In genomic region chr16:50718061-50718760, GRCh38 we compare ENCODE assay signal across 19 cellular contexts. TPM values are rescaled to one million over a fixed set of nuclear protein-coding genes. Genes with fewer than 3 reads are reported as not detected.
DNase-seq lines count a peak whose midpoint lies in the region; ATAC-seq, FAIRE-seq and TF ChIP-seq lines count a peak whose summit lies in the region.
"Had no signal": no experiment of that assay in that cellular context is flagged by ENCODE, and none has a peak within 500 bp of the region (broad histone marks: within the 10 kb centered on the region; RNA-seq: fewer than 3 reads in every experiment).

No MANE protein-coding gene starts in this region.

- TSS peak; percentile 55 for BruUV-seq in GM12878 (replicated peaks; lab: Mats Ljungman, UMichigan)

- no peaks in the 10 kb centered on the region for H3K27me3 Mint-ChIP-seq in CD4-positive, CD25-positive, alpha-beta regulatory T cell
- no peaks in the 10 kb centered on the region for H3K27me3 Mint-ChIP-seq in natural killer cell (ENCODE audit: low read depth in 2 of 2)
- no peaks in the 10 kb centered on the region for H3K27me3 Mint-ChIP-seq in stimulated activated naive CD8-positive, alpha-beta T cell treated with anti-CD3 and anti-CD28 coated beads, Interleukin-15, amount 100 ng/mL, for 72 hours
- H3K27me3 Mint-ChIP-seq: CD4-positive, alpha-beta T cell had no signal

- TF ChIP-seq POLR2A in GM12878 (IDR thresholded peaks at IDR 0.05; ENCODE audit: low read depth, low read length) = no peak

- RAD21 ChIA-PET in GM12878 (lab: Charles Lee; ENCODE audit: unreplicated experiment) = no interaction called here

- H4K20me1 ChIP-seq in GM12878 (ENCODE audit: control insufficient read depth, insufficient read depth) = no peaks in the 10 kb centered on the region

- H3K27ac ChIP-seq in CD4-positive, CD25-positive, alpha-beta regulatory T cell (ENCODE audit: insufficient read depth, low read length, poor library complexity, severe bottlenecking) = no peak overlapping the region
- H3K27ac ChIP-seq in GM12878 (ENCODE audit: control insufficient read depth, insufficient read depth) = no peak overlapping the region
- H3K27ac ChIP-seq: heart right ventricle, thoracic aorta had no signal

- peaks cover 0 to 2% (median 0%) of the 10 kb centered on the region in 7 donors for H3K9me3 Mint-ChIP-seq in CD4-positive, CD25-positive, alpha-beta regulatory T cell
- H3K9me3 Mint-ChIP-seq in natural killer cell = no peaks in the 10 kb centered on the region
- H3K9me3 Mint-ChIP-seq in stimulated activated naive CD8-positive, alpha-beta T cell treated with anti-CD3 and anti-CD28 coated beads, Interleukin-15, amount 100 ng/mL, for 72 hours = peaks cover 0 to 2% of the 10 kb centered on the region in 2 donors

- no peak for TF ChIP-seq CTCF in GM12878 (IDR thresholded peaks at IDR 0.05 in 2 of 3, conservative IDR thresholded peaks at IDR 0.05 in 1 of 3; ENCODE audit: control insufficient read depth in 2 of 3, extremely low read depth in 1 of 3, insufficient read depth in 1 of 3, low read depth in 3 of 3, low read length in 3 of 3)
- no peak for TF ChIP-seq CTCF in natural killer cell (IDR thresholded peaks at IDR 0.05)

- no peak overlapping the region for H3K4me2 ChIP-seq in GM12878 (ENCODE audit: control insufficient read depth, insufficient read depth)

- H3K36me3 ChIP-seq in CD4-positive, CD25-positive, alpha-beta regulatory T cell (ENCODE audit: control insufficient read depth, insufficient read depth, low read length) = peaks cover 4% of the 10 kb centered on the region
- H3K36me3 ChIP-seq in GM12878 (ENCODE audit: control insufficient read depth in 2 of 2, insufficient read depth in 2 of 2, low read length in 1 of 2) = peaks cover 1 to 2% of the 10 kb centered on the region in 2 experiments; a peak in 3 of 4 replicates
- H3K36me3 ChIP-seq: prostate gland, thoracic aorta had no signal

- DNase-seq in CD4-positive, CD25-positive, alpha-beta regulatory T cell = no peak
- DNase-seq in HT1080 (ENCODE audit: low read depth) = peak; percentile 81
- DNase-seq in GM12878 (ENCODE audit: low read depth, low spot score) = no peak
- no peak for DNase-seq in natural killer cell
- no peak for DNase-seq in iPS-NIHi7 (ENCODE audit: extremely low spot score)
- DNase-seq in stimulated activated naive CD8-positive, alpha-beta T cell treated with anti-CD3 and anti-CD28 coated beads, Interleukin-15, amount 100 ng/mL, for 72 hours = no peak
- no peak for DNase-seq in kidney tubule cell (ENCODE audit: low spot score)
- DNase-seq in NCI-H1417 (lab: John Stamatoyannopoulos, UW) = no peak
- DNase-seq: CD4-positive, alpha-beta T cell; GF-D8; heart right ventricle; NCI-H1092; stimulated activated CD4-positive, alpha-beta T cell treated with anti-CD3 and anti-CD28 coated beads, Interleukin-15, amount 100 ng/mL, for 24 hours had no signal

- no peak overlapping the region for H3K4me3 ChIP-seq in CD4-positive, CD25-positive, alpha-beta regulatory T cell (ENCODE audit: low read depth, low read length)
- H3K4me3 ChIP-seq in GM12878 = no peak overlapping the region
- H3K4me3 ChIP-seq: heart right ventricle, mucosa of descending colon, prostate gland, thoracic aorta had no signal

- SMC1A ChIA-PET in GM12878 (lab: Charles Lee; ENCODE audit: uncharacterized antibody, unreplicated experiment) = interaction anchor here (1.1 to 2.6 kb wide), 4 partner anchors 18 to 28 kb away, joined by 3 to 6 read pairs (median 4); no protein-coding TSS in a partner anchor

- no peak overlapping the region for H3K9ac ChIP-seq in GM12878 (ENCODE audit: control insufficient read depth, insufficient read depth, low read length)

- no peaks in the 10 kb centered on the region for H3K27me3 ChIP-seq in CD4-positive, CD25-positive, alpha-beta regulatory T cell (ENCODE audit: control insufficient read depth, insufficient read depth, low read length)
- H3K27me3 ChIP-seq in GM12878 (replicated peaks in 1 of 2; ENCODE audit: control insufficient read depth in 2 of 2, insufficient read depth in 2 of 2, low read length in 1 of 2) = no peaks in the 10 kb centered on the region

- H3K79me2 ChIP-seq in GM12878 (ENCODE audit: control insufficient read depth, insufficient read depth, low read length) = no peaks in the 10 kb centered on the region

- peaks cover 7% of the 10 kb centered on the region for H3K36me3 Mint-ChIP-seq in CD4-positive, CD25-positive, alpha-beta regulatory T cell
- H3K36me3 Mint-ChIP-seq in natural killer cell = peaks cover 6% of the 10 kb centered on the region

- H3K4me3 Mint-ChIP-seq in CD4-positive, CD25-positive, alpha-beta regulatory T cell = no peak overlapping the region
- H3K4me3 Mint-ChIP-seq in natural killer cell = no peak overlapping the region
- no peak overlapping the region for H3K4me3 Mint-ChIP-seq in stimulated activated naive CD8-positive, alpha-beta T cell treated with anti-CD3 and anti-CD28 coated beads, Interleukin-15, amount 100 ng/mL, for 72 hours
- H3K4me3 Mint-ChIP-seq: T-helper 1 cell treated with Interleukin-12 subunit alpha and Interleukin-12 subunit beta and Interleukin-4 antibody, amounts not matched to agents 30 μg/mL and 1 μg/mL, for 36 hours had no signal

- ATAC-seq in CD4-positive, CD25-positive, alpha-beta regulatory T cell (ENCODE audit: low read depth in 2 of 2) = no peak
- ATAC-seq in GM12878 (no peak), natural killer cell (no peak)
- ATAC-seq in stimulated activated naive CD8-positive, alpha-beta T cell treated with anti-CD3 and anti-CD28 coated beads, Interleukin-15, amount 100 ng/mL, for 72 hours = no peak
- ATAC-seq: heart right ventricle had no signal

- 91% methylated on average over 16 of the region's 16 CpGs for WGBS in GM12878 (ENCODE audit: insufficient coverage, insufficient replicate concordance, low lambda C conversion rate, missing lambda C conversion rate)

- peaks cover 0 to 46% (median 17%) of the 10 kb centered on the region in 4 donors for H3K4me1 Mint-ChIP-seq in CD4-positive, CD25-positive, alpha-beta regulatory T cell
- H3K4me1 Mint-ChIP-seq in natural killer cell = peaks cover 30 to 38% of the 10 kb centered on the region in 2 donors
- H3K4me1 Mint-ChIP-seq in stimulated activated naive CD8-positive, alpha-beta T cell treated with anti-CD3 and anti-CD28 coated beads, Interleukin-15, amount 100 ng/mL, for 72 hours = peaks cover 50% of the 10 kb centered on the region

- TF ChIP-seq RAD21 in GM12878 (IDR thresholded peaks at IDR 0.05; ENCODE audit: insufficient read depth, low read depth, low read length) = no peak

- H3K27ac Mint-ChIP-seq in CD4-positive, CD25-positive, alpha-beta regulatory T cell = peak overlapping the region in 2 of 3 donors; percentile 28 to 57
- peak overlapping the region; percentile 19 to 51 for H3K27ac Mint-ChIP-seq in natural killer cell
- no peak overlapping the region for H3K27ac Mint-ChIP-seq in stimulated activated naive CD8-positive, alpha-beta T cell treated with anti-CD3 and anti-CD28 coated beads, Interleukin-15, amount 100 ng/mL, for 72 hours
- H3K27ac Mint-ChIP-seq: CD4-positive, alpha-beta T cell had no signal

- in situ Hi-C loops in GM12878 (cut with MboI) = no loop called here

- H3K4me1 ChIP-seq in CD4-positive, CD25-positive, alpha-beta regulatory T cell (ENCODE audit: control insufficient read depth, insufficient read depth, low read length, poor library complexity, severe bottlenecking) = peaks cover 7% of the 10 kb centered on the region
- H3K4me1 ChIP-seq in GM12878 (ENCODE audit: control insufficient read depth, insufficient read depth, low read length) = peaks cover 10% of the 10 kb centered on the region
- H3K4me1 ChIP-seq: prostate gland had no signal

- H3K9me3 ChIP-seq in CD4-positive, CD25-positive, alpha-beta regulatory T cell (ENCODE audit: control insufficient read depth in 2 of 2, low read length in 2 of 2) = no peaks in the 10 kb centered on the region
- peaks cover 2% of the 10 kb centered on the region; the same call in 2 of the 3 replicates for H3K9me3 ChIP-seq in GM12878 (replicated peaks; ENCODE audit: control insufficient read depth, insufficient read depth, low read length)
- H3K9me3 ChIP-seq: heart right ventricle, mucosa of descending colon, prostate gland, thoracic aorta had no signal

- FAIRE-seq in GM12878 (lab: Jason Lieb, UNC) = no peak

- CTCF ChIA-PET in GM12878 (lab: Yijun Ruan, JAX) = no interaction called here

- H2AFZ ChIP-seq in GM12878 (ENCODE audit: control insufficient read depth, low read depth, low read length) = no peak overlapping the region

- no peak for TF ChIP-seq EP300 in GM12878 (IDR thresholded peaks at IDR 0.05; ENCODE audit: borderline replicate concordance in 1 of 2, control insufficient read depth in 1 of 2, low read depth in 2 of 2, low read length in 2 of 2)

- POLR2A ChIA-PET in GM12878 (lab: Charles Lee) = no interaction called here

- intact Hi-C loops in GM12878 (cut with micrococcal nuclease; ENCODE audit: unreplicated experiment) (no loop called here), natural killer cell (cut with micrococcal nuclease) (no loop called here)

RNA-seq across cellular contexts. Expression of gene CYLD, which starts 23.7 kb away (rescaled TPM):
- 425 TPM for total RNA-seq in CD4-positive, CD25-positive, alpha-beta regulatory T cell
- 100 to 1,000 TPM; 161 to 211 (median 169) TPM for polyA plus RNA-seq in CD4-positive, CD25-positive, alpha-beta regulatory T cell
- 11.8 and 12.7 TPM in 2 replicates for total RNA-seq in HT1080 (2014; rRNA removed; shearing (Covaris generic))
- polyA plus RNA-seq in HT1080 (2015; cell fraction: cytosol; rRNA removed) = 11.1 and 14.7 TPM in 2 replicates
- polyA plus RNA-seq in HT1080 (2015; cell fraction: nucleus; rRNA removed) = 17.9 and 23.0 TPM in 2 replicates
- 411 and 416 TPM in 2 replicates for total RNA-seq in GM12878 (2013; cell fraction: nucleolus; rRNA removed)
- total RNA-seq in GM12878 (2014; rRNA removed) (46.6 and 63.5 TPM in 2 replicates), GM12878 (2014; rRNA removed; fragmentation: Illumina TruSeq; extraction: Trizol) (58.5 and 58.7 TPM in 2 replicates), GM12878 (2021) (58.8 and 63.2 TPM in 2 replicates), natural killer cell (100 to 1,000 TPM; 227 to 246 (median 236) TPM)
- 31.6 TPM for polyA plus RNA-seq in GM12878 (2011; ENCODE audit: low read depth)
- polyA plus RNA-seq in GM12878 (2011; rRNA removed) (106 and 150 TPM in 2 replicates), GM12878 (2014; fragmentation: Illumina TruSeq; extraction: Trizol) (51.6 and 60.5 TPM in 2 replicates), GM12878 (2014; fragmentation: Nextera tagmentation; extraction: Ambion mirVana) (10 to 100 TPM; 19.2 to 27.0 TPM), GM12878 (2014; rRNA removed) (26.5 and 31.5 TPM in 2 replicates), GM12878 (2016; fragmentation: Nextera tagmentation; extraction: Ambion mirVana) (10 to 100 TPM; 44.6 to 45.6 TPM)
- 44.6 and 53.8 TPM in 2 replicates for polyA plus RNA-seq in GM12878 (2011; cell fraction: cytosol; rRNA removed)
- 92.8 and 95.4 TPM in 2 replicates for polyA plus RNA-seq in GM12878 (2011; cell fraction: nucleus; rRNA removed)
- 41.1 and 47.6 TPM in 2 replicates for polyA plus RNA-seq in GM12878 (2012)
- 108 and 113 TPM in 2 replicates for polyA minus RNA-seq in GM12878 (2011; rRNA and poly(A)+ RNA removed)
- polyA minus RNA-seq in GM12878 (2011; cell fraction: cytosol; rRNA and poly(A)+ RNA removed) = 38.9 and 51.6 TPM in 2 replicates
- polyA minus RNA-seq in GM12878 (2011; cell fraction: nucleus; rRNA and poly(A)+ RNA removed) = 121 and 158 TPM in 2 replicates

RNA-seq across cellular contexts. Expression of gene NOD2, which starts 24.8 kb away (rescaled TPM):
- total RNA-seq in CD4-positive, CD25-positive, alpha-beta regulatory T cell = 11.7 TPM
- polyA plus RNA-seq in CD4-positive, CD25-positive, alpha-beta regulatory T cell = 1 to 10 TPM; 1.5 to 5.9 (median 3.2) TPM
- not detected in 2 replicates for total RNA-seq in HT1080 (2014; rRNA removed; shearing (Covaris generic))
- polyA plus RNA-seq in HT1080 (2015; cell fraction: cytosol; rRNA removed) = 0.03 TPM in 2 replicates
- polyA plus RNA-seq in HT1080 (2015; cell fraction: nucleus; rRNA removed) = 0.06 and 0.09 TPM in 2 replicates
- 190 and 241 TPM in 2 replicates for total RNA-seq in GM12878 (2013; cell fraction: nucleolus; rRNA removed)
- total RNA-seq in GM12878 (2014; rRNA removed) (9.9 and 13.4 TPM in 2 replicates), GM12878 (2014; rRNA removed; fragmentation: Illumina TruSeq; extraction: Trizol) (5.8 and 6.9 TPM in 2 replicates), GM12878 (2021) (12.8 and 13.3 TPM in 2 replicates), natural killer cell (1 to 10 TPM; 2.8 to 8.6 (median 2.9) TPM)
- polyA plus RNA-seq in GM12878 (2011; ENCODE audit: low read depth) = 4.5 TPM
- polyA plus RNA-seq in GM12878 (2011; rRNA removed) (10.4 and 18.6 TPM in 2 replicates), GM12878 (2014; fragmentation: Illumina TruSeq; extraction: Trizol) (6.6 and 7.6 TPM in 2 replicates), GM12878 (2014; fragmentation: Nextera tagmentation; extraction: Ambion mirVana) (1 to 10 TPM; 1.0 to 1.6 TPM), GM12878 (2014; rRNA removed) (9.9 and 11.6 TPM in 2 replicates), GM12878 (2016; fragmentation: Nextera tagmentation; extraction: Ambion mirVana) (1 to 10 TPM; 4.3 to 4.5 TPM)
- polyA plus RNA-seq in GM12878 (2011; cell fraction: cytosol; rRNA removed) = 24.3 and 24.8 TPM in 2 replicates
- polyA plus RNA-seq in GM12878 (2011; cell fraction: nucleus; rRNA removed) = 58.1 and 59.5 TPM in 2 replicates
- 8.1 and 9.0 TPM in 2 replicates for polyA plus RNA-seq in GM12878 (2012)
- polyA minus RNA-seq in GM12878 (2011; rRNA and poly(A)+ RNA removed) = 39.9 and 63.9 TPM in 2 replicates
- 13.1 and 17.5 TPM in 2 replicates for polyA minus RNA-seq in GM12878 (2011; cell fraction: cytosol; rRNA and poly(A)+ RNA removed)
- polyA minus RNA-seq in GM12878 (2011; cell fraction: nucleus; rRNA and poly(A)+ RNA removed) = 39.9 and 55.8 TPM in 2 replicates
- total RNA-seq: HT-29 had no signal

RNA-seq across cellular contexts. Expression of gene SNX20, which starts 37.1 kb away (rescaled TPM):
- total RNA-seq in CD4-positive, CD25-positive, alpha-beta regulatory T cell = 69.2 TPM
- polyA plus RNA-seq in CD4-positive, CD25-positive, alpha-beta regulatory T cell = 100 to 1,000 TPM; 122 to 173 (median 134) TPM
- total RNA-seq in HT1080 (2014; rRNA removed; shearing (Covaris generic)) = not detected in 2 replicates
- polyA plus RNA-seq in HT1080 (2015; cell fraction: cytosol; rRNA removed) = not detected in 2 replicates
- not detected in 2 replicates for polyA plus RNA-seq in HT1080 (2015; cell fraction: nucleus; rRNA removed)
- 27.1 and 29.2 TPM in 2 replicates for total RNA-seq in GM12878 (2013; cell fraction: nucleolus; rRNA removed)
- 21.9 and 22.3 TPM in 2 replicates for total RNA-seq in GM12878 (2014; rRNA removed)
- total RNA-seq in GM12878 (2014; rRNA removed; fragmentation: Illumina TruSeq; extraction: Trizol) = 20.2 and 21.9 TPM in 2 replicates
- 21.4 and 24.1 TPM in 2 replicates for total RNA-seq in GM12878 (2021)
- 8.8 TPM for polyA plus RNA-seq in GM12878 (2011; ENCODE audit: low read depth)
- polyA plus RNA-seq in GM12878 (2011; rRNA removed) = 24.3 and 30.8 TPM in 2 replicates
- 28.4 and 32.0 TPM in 2 replicates for polyA plus RNA-seq in GM12878 (2011; cell fraction: cytosol; rRNA removed)
- 25.9 and 28.6 TPM in 2 replicates for polyA plus RNA-seq in GM12878 (2011; cell fraction: nucleus; rRNA removed)
- polyA plus RNA-seq in GM12878 (2012) = 12.8 and 16.6 TPM in 2 replicates
- polyA plus RNA-seq in GM12878 (2014; fragmentation: Illumina TruSeq; extraction: Trizol) = 21.4 and 25.0 TPM in 2 replicates
- 1 to 10 TPM; 4.6 to 6.9 TPM for polyA plus RNA-seq in GM12878 (2014; fragmentation: Nextera tagmentation; extraction: Ambion mirVana)
- polyA plus RNA-seq in GM12878 (2014; rRNA removed) = 23.6 and 26.3 TPM in 2 replicates
- polyA plus RNA-seq in GM12878 (2016; fragmentation: Nextera tagmentation; extraction: Ambion mirVana) = 10 to 100 TPM; 18.1 to 22.2 TPM
- polyA minus RNA-seq in GM12878 (2011; rRNA and poly(A)+ RNA removed) = 17.4 and 23.7 TPM in 2 replicates
- polyA minus RNA-seq in GM12878 (2011; cell fraction: cytosol; rRNA and poly(A)+ RNA removed) = 11.6 and 14.7 TPM in 2 replicates
- polyA minus RNA-seq in GM12878 (2011; cell fraction: nucleus; rRNA and poly(A)+ RNA removed) = 9.4 and 13.3 TPM in 2 replicates
- 10 to 100 TPM; 33.0 to 53.9 (median 51.7) TPM for total RNA-seq in natural killer cell
- total RNA-seq: cerebellum had no signal

Comparison
In these comparisons a context has a peak if more than half of its experiments do, and no peak if none do; other contexts are left out.
1. H3K27ac Mint-ChIP-seq: peak in CD4-positive, CD25-positive, alpha-beta regulatory T cell (2 of 3) and natural killer cell (2 of 2); none in stimulated activated naive CD8-positive, alpha-beta T cell treated with anti-CD3 and anti-CD28 coated beads, Interleukin-15, amount 100 ng/mL, for 72 hours (0 of 2).
2. RNA of gene SNX20, which starts 37.1 kb away (total RNA-seq): 69.2 TPM in CD4-positive, CD25-positive, alpha-beta regulatory T cell (single experiment), 33.0 to 53.9 TPM in natural killer cell and 20.2 to 29.2 TPM in GM12878; not detected in HT1080; every median in the first group is over 10 times any median in the second.